ENCODE assay signal across 11 cellular contexts in the genomic region with DNA sequence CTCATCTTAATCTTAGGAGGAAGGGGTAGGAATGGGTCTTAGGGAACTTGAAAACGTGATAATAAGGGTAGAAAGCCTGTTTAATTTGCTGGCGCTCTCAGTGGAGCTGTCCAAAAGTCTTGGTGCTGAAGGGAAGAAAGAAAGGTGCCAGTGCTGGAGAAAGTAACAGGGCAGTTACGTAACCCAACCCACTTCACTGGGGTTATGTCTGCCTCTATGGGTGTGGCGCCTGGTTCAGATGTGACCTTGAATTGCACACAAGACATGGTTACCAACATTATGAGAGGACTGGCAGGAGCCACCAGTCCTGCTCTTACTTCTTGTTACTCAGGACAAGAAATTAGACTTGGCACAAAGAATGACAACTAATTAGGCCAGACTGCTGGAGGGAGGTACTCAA. TPM values are rescaled to one million over a fixed set of nuclear protein-coding genes. Genes with fewer than 3 reads are reported as not detected.
DNase-seq lines count a peak whose midpoint lies in the region; ATAC-seq and TF ChIP-seq lines count a peak whose summit lies in the region.
"Had no signal": no experiment of that assay in that cellular context is flagged by ENCODE, and none has a peak within 500 bp of the region (broad histone marks: within the 10 kb centered on the region; RNA-seq: fewer than 3 reads in every experiment).

No MANE protein-coding gene starts in this region.

- no peaks in the 10 kb centered on the region for H3K36me3 ChIP-seq in adipocyte (ENCODE audit: control insufficient read depth, insufficient read depth, low read length, severe bottlenecking)
- H3K36me3 ChIP-seq: pancreas had no signal

- DNase-seq in Caki2 (ENCODE audit: low read depth) = peak; percentile 9
- peak; percentile 46 for DNase-seq in adipocyte (ENCODE audit: low read depth)
- DNase-seq in kidney tubule cell (ENCODE audit: low spot score) = peak; percentile 21
- no peak for DNase-seq in medulla oblongata (ENCODE audit: extremely low spot score)
- no peak for DNase-seq in hypothalamus (lab: John Stamatoyannopoulos, UW)
- no peak for DNase-seq in DMS153 treated with DMSO at 0.1 percent for 48 hours (lab: John Stamatoyannopoulos, UW; ENCODE audit: unreplicated experiment)
- DNase-seq: DMS79, NCI-H510A, pancreas had no signal

- TF ChIP-seq EP300 in Ishikawa (IDR thresholded peaks at IDR 0.05; ENCODE audit: borderline replicate concordance) = no peak

- H3K4me1 ChIP-seq in adipocyte (ENCODE audit: control insufficient read depth, insufficient read depth, low read length) = no peaks in the 10 kb centered on the region
- H3K4me1 ChIP-seq: pancreas had no signal

- H3K9me3 ChIP-seq in adipocyte (ENCODE audit: control insufficient read depth, low read length) = no peaks in the 10 kb centered on the region
- H3K9me3 ChIP-seq: pancreas had no signal

- TF ChIP-seq RAD21 in Ishikawa (IDR thresholded peaks at IDR 0.05; ENCODE audit: low read depth) = no peak

- H3K4me3 ChIP-seq in adipocyte (ENCODE audit: low read length) = no peak overlapping the region
- H3K4me3 ChIP-seq: pancreas had no signal

- no peak overlapping the region for H3K9ac ChIP-seq in adipocyte (ENCODE audit: low read length)

- ATAC-seq in HG02763 (IDR thresholded peaks at IDR 0.05; ENCODE audit: unreplicated experiment) = no peak

- in situ Hi-C loops in Caki2 (cut with HindIII; ENCODE audit: low pct_unique_long_range_greater_than_20kb, low sequenced_read_pairs) = no loop called here

- H3K27me3 ChIP-seq in adipocyte (replicated peaks; ENCODE audit: control insufficient read depth, insufficient read depth, low read length) = peaks cover 71% of the 10 kb centered on the region

TF ChIP-seq in Ishikawa, 13 proteins besides CTCF, POLR2A, EP300 and RAD21:
- peak; percentile 78 for TF ChIP-seq CEBPB (IDR thresholded peaks at IDR 0.05)
- no peak for TF ChIP-seq CREB1 (IDR thresholded peaks at IDR 0.05; ENCODE audit: low read depth)
- TF ChIP-seq, protein P1, sequence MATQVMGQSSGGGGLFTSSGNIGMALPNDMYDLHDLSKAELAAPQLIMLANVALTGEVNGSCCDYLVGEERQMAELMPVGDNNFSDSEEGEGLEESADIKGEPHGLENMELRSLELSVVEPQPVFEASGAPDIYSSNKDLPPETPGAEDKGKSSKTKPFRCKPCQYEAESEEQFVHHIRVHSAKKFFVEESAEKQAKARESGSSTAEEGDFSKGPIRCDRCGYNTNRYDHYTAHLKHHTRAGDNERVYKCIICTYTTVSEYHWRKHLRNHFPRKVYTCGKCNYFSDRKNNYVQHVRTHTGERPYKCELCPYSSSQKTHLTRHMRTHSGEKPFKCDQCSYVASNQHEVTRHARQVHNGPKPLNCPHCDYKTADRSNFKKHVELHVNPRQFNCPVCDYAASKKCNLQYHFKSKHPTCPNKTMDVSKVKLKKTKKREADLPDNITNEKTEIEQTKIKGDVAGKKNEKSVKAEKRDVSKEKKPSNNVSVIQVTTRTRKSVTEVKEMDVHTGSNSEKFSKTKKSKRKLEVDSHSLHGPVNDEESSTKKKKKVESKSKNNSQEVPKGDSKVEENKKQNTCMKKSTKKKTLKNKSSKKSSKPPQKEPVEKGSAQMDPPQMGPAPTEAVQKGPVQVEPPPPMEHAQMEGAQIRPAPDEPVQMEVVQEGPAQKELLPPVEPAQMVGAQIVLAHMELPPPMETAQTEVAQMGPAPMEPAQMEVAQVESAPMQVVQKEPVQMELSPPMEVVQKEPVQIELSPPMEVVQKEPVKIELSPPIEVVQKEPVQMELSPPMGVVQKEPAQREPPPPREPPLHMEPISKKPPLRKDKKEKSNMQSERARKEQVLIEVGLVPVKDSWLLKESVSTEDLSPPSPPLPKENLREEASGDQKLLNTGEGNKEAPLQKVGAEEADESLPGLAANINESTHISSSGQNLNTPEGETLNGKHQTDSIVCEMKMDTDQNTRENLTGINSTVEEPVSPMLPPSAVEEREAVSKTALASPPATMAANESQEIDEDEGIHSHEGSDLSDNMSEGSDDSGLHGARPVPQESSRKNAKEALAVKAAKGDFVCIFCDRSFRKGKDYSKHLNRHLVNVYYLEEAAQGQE (IDR thresholded peaks at IDR 0.05; ENCODE audit: low read depth) = peak; percentile 94

RNA-seq across cellular contexts. Expression of a gene that starts 18.6 kb away (rescaled TPM):
- total RNA-seq in Caki2 (2014; rRNA removed; shearing (Covaris generic); ENCODE audit: low replicate concordance) = 14.0 and 16.0 TPM in 2 replicates

Comparison
In these comparisons a context has a peak if more than half of its experiments do, and no peak if none do; other contexts are left out.
1. DNase-seq: peak in Caki2 (single experiment), adipocyte (single experiment) and kidney tubule cell (single experiment); none in medulla oblongata (single experiment), hypothalamus (0 of 51) and DMS153 treated with DMSO at 0.1 percent for 48 hours (single experiment).